ENCODE assay signal across 8 cellular contexts in genomic region chr11:118621071-118621815, GRCh38. TPM values are rescaled to one million over a fixed set of nuclear protein-coding genes. Genes with fewer than 3 reads are reported as not detected.
DNase-seq lines count a peak whose midpoint lies in the region; ATAC-seq, FAIRE-seq and TF ChIP-seq lines count a peak whose summit lies in the region.

No MANE protein-coding gene starts in this region.

- CTCF ChIA-PET in GM12878 (lab: Yijun Ruan, JAX) = interaction anchor here (0.6 kb wide), 1 partner anchor 335 kb away, joined by 3 read pairs; the partner anchor contains the start of gene UPK2

- no peak for TF ChIP-seq POLR2A in GM12878 (IDR thresholded peaks at IDR 0.05; ENCODE audit: low read depth, low read length)

- H3F3A ChIP-seq in MM.1S (ENCODE audit: insufficient read depth, low read length) = no peaks in the 10 kb centered on the region

- RAD21 ChIA-PET in GM12878 (lab: Charles Lee; ENCODE audit: unreplicated experiment) = interaction anchor here (0.6 kb wide), 1 partner anchor 8 kb away, joined by 4 read pairs; no protein-coding TSS in a partner anchor

- WGBS in GM12878 (ENCODE audit: insufficient coverage, insufficient replicate concordance, low lambda C conversion rate, missing lambda C conversion rate) = 9% methylated on average over 29 of the region's 38 CpGs

- no peak for FAIRE-seq in GM12878 (lab: Jason Lieb, UNC)

- TF ChIP-seq CTCF in MM.1S (IDR thresholded peaks at IDR 0.05; ENCODE audit: low read length) (no peak), GM12878 (IDR thresholded peaks at IDR 0.05 in 2 of 3, conservative IDR thresholded peaks at IDR 0.05 in 1 of 3; ENCODE audit: control insufficient read depth in 2 of 3, extremely low read depth in 1 of 3, insufficient read depth in 1 of 3, low read depth in 3 of 3, low read length in 3 of 3) (no peak)

- TF ChIP-seq EP300 in GM12878 (IDR thresholded peaks at IDR 0.05; ENCODE audit: borderline replicate concordance in 1 of 2, control insufficient read depth in 1 of 2, low read depth in 2 of 2, low read length in 2 of 2) = no peak

- no TSS peak for BruUV-seq in GM12878 (replicated peaks; lab: Mats Ljungman, UMichigan)

- POLR2A ChIA-PET in GM12878 (lab: Charles Lee) = interaction anchor here (0.6 to 0.7 kb wide), 2 partner anchors 14 to 514 kb away, joined by 4 to 6 read pairs; no protein-coding TSS in a partner anchor

- H3K79me2 ChIP-seq in MM.1S (ENCODE audit: low read length) = no peaks in the 10 kb centered on the region
- no peaks in the 10 kb centered on the region for H3K79me2 ChIP-seq in GM12878 (ENCODE audit: control insufficient read depth, insufficient read depth, low read length)

- H3K9ac ChIP-seq in MM.1S (ENCODE audit: low read length) (no peak overlapping the region), GM12878 (ENCODE audit: control insufficient read depth, insufficient read depth, low read length) (no peak overlapping the region)

- H3K4me1 ChIP-seq in MM.1S (ENCODE audit: low read length) (no peaks in the 10 kb centered on the region), GM12878 (ENCODE audit: control insufficient read depth, insufficient read depth, low read length) (no peaks in the 10 kb centered on the region)

- peak overlapping the region; percentile 26 for H3K4me3 ChIP-seq in MM.1S (ENCODE audit: low read length)
- no peak overlapping the region for H3K4me3 ChIP-seq in GM12878

- peak overlapping the region; percentile 49 for H3K4me2 ChIP-seq in MM.1S (ENCODE audit: low read depth, low read length)
- peak overlapping the region; percentile 15 for H3K4me2 ChIP-seq in GM12878 (ENCODE audit: control insufficient read depth, insufficient read depth)

- SMC1A ChIA-PET in GM12878 (lab: Charles Lee; ENCODE audit: uncharacterized antibody, unreplicated experiment) = no interaction called here

- no peak overlapping the region for H3K27ac ChIP-seq in MM.1S (ENCODE audit: low read length)
- H3K27ac ChIP-seq in GM12878 (ENCODE audit: control insufficient read depth, insufficient read depth) = no peak overlapping the region

- ATAC-seq in GM12878 = peak; percentile 42
- ATAC-seq in GM21526 (IDR thresholded peaks at IDR 0.05; ENCODE audit: low FRiP score, unreplicated experiment) = no peak

- TF ChIP-seq RAD21 in GM12878 (IDR thresholded peaks at IDR 0.05; ENCODE audit: insufficient read depth, low read depth, low read length) = no peak

- peak; percentile 83 for DNase-seq in D341Med (ENCODE audit: low spot score)
- no peak for DNase-seq in MM.1S
- DNase-seq in RKO (ENCODE audit: low spot score) = peak; percentile 67
- DNase-seq in GM12878 (ENCODE audit: low read depth, low spot score) = no peak
- peak; percentile 86 for DNase-seq in hepatic stellate cell (ENCODE audit: low spot score)
- DNase-seq in pons (ENCODE audit: low spot score) = peak; percentile 91
- DNase-seq in NAMALWA (ENCODE audit: low spot score) = no peak

- in situ Hi-C loops in GM12878 (cut with MboI) = no loop called here

- intact Hi-C loops in GM12878 (cut with micrococcal nuclease; ENCODE audit: unreplicated experiment) = no loop called here

- H2AFZ ChIP-seq in MM.1S (ENCODE audit: low read length) (peak overlapping the region; percentile 31), GM12878 (ENCODE audit: control insufficient read depth, low read depth, low read length) (no peak overlapping the region; the same call in 1 of the 2 replicates)

- H3K27me3 ChIP-seq in MM.1S (replicated peaks; ENCODE audit: insufficient read depth, low read length) (peaks cover 15% of the 10 kb centered on the region), GM12878 (replicated peaks in 1 of 2; ENCODE audit: control insufficient read depth in 2 of 2, insufficient read depth in 2 of 2, low read length in 1 of 2) (peaks cover 5 to 6% of the 10 kb centered on the region in 2 experiments)

- H3K36me3 ChIP-seq in MM.1S (replicated peaks; ENCODE audit: insufficient read depth, low read length) (no peaks in the 10 kb centered on the region), GM12878 (ENCODE audit: control insufficient read depth in 2 of 2, insufficient read depth in 2 of 2, low read length in 1 of 2) (no peaks in the 10 kb centered on the region)

- no peaks in the 10 kb centered on the region for H3K9me3 ChIP-seq in MM.1S (replicated peaks; ENCODE audit: insufficient read depth, low read length)
- no peaks in the 10 kb centered on the region for H3K9me3 ChIP-seq in GM12878 (replicated peaks; ENCODE audit: control insufficient read depth, insufficient read depth, low read length)

- H4K20me1 ChIP-seq in MM.1S (ENCODE audit: insufficient read depth, low read length) (no peaks in the 10 kb centered on the region; the same call in 1 of the 2 replicates), GM12878 (ENCODE audit: control insufficient read depth, insufficient read depth) (no peaks in the 10 kb centered on the region)

- no peaks in the 10 kb centered on the region for H3K9me2 ChIP-seq in MM.1S (replicated peaks; ENCODE audit: insufficient read depth, low read length)

RNA-seq across cellular contexts. Expression of gene PHLDB1, which starts 13.8 kb away (rescaled TPM):
- total RNA-seq in GM12878 (2013; cell fraction: nucleolus; rRNA removed) = 0.22 and 0.46 TPM in 2 replicates
- total RNA-seq in GM12878 (2014; rRNA removed) (0.06 TPM in 1 of 2 replicates, not detected in the other), GM12878 (2014; rRNA removed; fragmentation: Illumina TruSeq; extraction: Trizol) (not detected in 2 replicates), GM12878 (2021) (0.23 and 0.27 TPM in 2 replicates)
- not detected for polyA plus RNA-seq in GM12878 (2011; ENCODE audit: low read depth)
- polyA plus RNA-seq in GM12878 (2011; rRNA removed) (0.19 and 0.20 TPM in 2 replicates), GM12878 (2014; fragmentation: Illumina TruSeq; extraction: Trizol) (0.03 TPM in 1 of 2 replicates, not detected in the other), GM12878 (2014; fragmentation: Nextera tagmentation; extraction: Ambion mirVana) (not detected), GM12878 (2014; rRNA removed) (not detected in 2 replicates), GM12878 (2016; fragmentation: Nextera tagmentation; extraction: Ambion mirVana) (under 1 TPM; 0.17 to 0.26 TPM)
- polyA plus RNA-seq in GM12878 (2011; cell fraction: cytosol; rRNA removed) = 0.06 and 0.12 TPM in 2 replicates
- 0.35 and 0.52 TPM in 2 replicates for polyA plus RNA-seq in GM12878 (2011; cell fraction: nucleus; rRNA removed)
- polyA plus RNA-seq in GM12878 (2012) = 0.08 TPM in 1 of 2 replicates, not detected in the other
- 0.52 and 0.66 TPM in 2 replicates for polyA minus RNA-seq in GM12878 (2011; rRNA and poly(A)+ RNA removed)
- not detected in 2 replicates for polyA minus RNA-seq in GM12878 (2011; cell fraction: cytosol; rRNA and poly(A)+ RNA removed)
- 0.12 and 0.77 TPM in 2 replicates for polyA minus RNA-seq in GM12878 (2011; cell fraction: nucleus; rRNA and poly(A)+ RNA removed)

RNA-seq across cellular contexts. Expression of gene ARCN1, which starts 49.0 kb away (rescaled TPM):
- total RNA-seq in GM12878 (2013; cell fraction: nucleolus; rRNA removed) = 40.2 and 41.9 TPM in 2 replicates
- total RNA-seq in GM12878 (2014; rRNA removed) = 72.6 and 79.6 TPM in 2 replicates
- total RNA-seq in GM12878 (2014; rRNA removed; fragmentation: Illumina TruSeq; extraction: Trizol) = 88.9 and 99.6 TPM in 2 replicates
- total RNA-seq in GM12878 (2021) = 116 and 118 TPM in 2 replicates
- 77.4 TPM for polyA plus RNA-seq in GM12878 (2011; ENCODE audit: low read depth)
- polyA plus RNA-seq in GM12878 (2011; rRNA removed) = 172 and 177 TPM in 2 replicates
- 133 and 164 TPM in 2 replicates for polyA plus RNA-seq in GM12878 (2011; cell fraction: cytosol; rRNA removed)
- 34.7 and 45.2 TPM in 2 replicates for polyA plus RNA-seq in GM12878 (2011; cell fraction: nucleus; rRNA removed)
- polyA plus RNA-seq in GM12878 (2012) = 84.9 and 97.1 TPM in 2 replicates
- 152 and 180 TPM in 2 replicates for polyA plus RNA-seq in GM12878 (2014; fragmentation: Illumina TruSeq; extraction: Trizol)
- 10 to 100 TPM; 33.3 to 47.4 TPM for polyA plus RNA-seq in GM12878 (2014; fragmentation: Nextera tagmentation; extraction: Ambion mirVana)
- polyA plus RNA-seq in GM12878 (2014; rRNA removed) = 90.3 and 103 TPM in 2 replicates
- polyA plus RNA-seq in GM12878 (2016; fragmentation: Nextera tagmentation; extraction: Ambion mirVana) = 100 to 1,000 TPM; 109 to 114 TPM
- 132 and 165 TPM in 2 replicates for polyA minus RNA-seq in GM12878 (2011; rRNA and poly(A)+ RNA removed)
- 48.4 and 55.4 TPM in 2 replicates for polyA minus RNA-seq in GM12878 (2011; cell fraction: cytosol; rRNA and poly(A)+ RNA removed)
- 10.6 and 15.8 TPM in 2 replicates for polyA minus RNA-seq in GM12878 (2011; cell fraction: nucleus; rRNA and poly(A)+ RNA removed)

RNA-seq across cellular contexts. Expression of gene IFT46, which starts 55.5 kb away (rescaled TPM):
- 16.4 TPM in 2 replicates for total RNA-seq in GM12878 (2013; cell fraction: nucleolus; rRNA removed)
- total RNA-seq in GM12878 (2014; rRNA removed) (15.4 and 19.3 TPM in 2 replicates), GM12878 (2014; rRNA removed; fragmentation: Illumina TruSeq; extraction: Trizol) (15.0 and 15.3 TPM in 2 replicates), GM12878 (2021) (10.3 and 11.2 TPM in 2 replicates)
- 8.8 TPM for polyA plus RNA-seq in GM12878 (2011; ENCODE audit: low read depth)
- polyA plus RNA-seq in GM12878 (2011; rRNA removed) (26.6 and 29.7 TPM in 2 replicates), GM12878 (2014; fragmentation: Illumina TruSeq; extraction: Trizol) (16.8 and 23.4 TPM in 2 replicates), GM12878 (2014; fragmentation: Nextera tagmentation; extraction: Ambion mirVana) (10 to 100 TPM; 19.4 to 21.6 TPM), GM12878 (2014; rRNA removed) (12.6 and 14.5 TPM in 2 replicates), GM12878 (2016; fragmentation: Nextera tagmentation; extraction: Ambion mirVana) (10 to 100 TPM; 14.2 to 16.6 TPM)
- polyA plus RNA-seq in GM12878 (2011; cell fraction: cytosol; rRNA removed) = 22.1 and 22.6 TPM in 2 replicates
- polyA plus RNA-seq in GM12878 (2011; cell fraction: nucleus; rRNA removed) = 15.3 and 18.3 TPM in 2 replicates
- 9.4 and 10.4 TPM in 2 replicates for polyA plus RNA-seq in GM12878 (2012)
- 22.0 and 23.3 TPM in 2 replicates for polyA minus RNA-seq in GM12878 (2011; rRNA and poly(A)+ RNA removed)
- 4.9 and 9.5 TPM in 2 replicates for polyA minus RNA-seq in GM12878 (2011; cell fraction: cytosol; rRNA and poly(A)+ RNA removed)
- polyA minus RNA-seq in GM12878 (2011; cell fraction: nucleus; rRNA and poly(A)+ RNA removed) = 4.2 and 5.4 TPM in 2 replicates

RNA-seq across cellular contexts. Expression of gene TREH, which starts 58.2 kb away (rescaled TPM):
- total RNA-seq in GM12878 (2013; cell fraction: nucleolus; rRNA removed) = not detected in 2 replicates
- total RNA-seq in GM12878 (2014; rRNA removed) (not detected in 2 replicates), GM12878 (2014; rRNA removed; fragmentation: Illumina TruSeq; extraction: Trizol) (not detected in 2 replicates), GM12878 (2021) (not detected in 2 replicates)
- polyA plus RNA-seq in GM12878 (2011; ENCODE audit: low read depth) = not detected
- polyA plus RNA-seq in GM12878 (2011; rRNA removed) (not detected in 2 replicates), GM12878 (2014; fragmentation: Illumina TruSeq; extraction: Trizol) (not detected in 2 replicates), GM12878 (2014; fragmentation: Nextera tagmentation; extraction: Ambion mirVana) (not detected), GM12878 (2014; rRNA removed) (not detected in 2 replicates), GM12878 (2016; fragmentation: Nextera tagmentation; extraction: Ambion mirVana) (not detected)
- polyA plus RNA-seq in GM12878 (2011; cell fraction: cytosol; rRNA removed) = not detected in 2 replicates
- not detected in 2 replicates for polyA plus RNA-seq in GM12878 (2011; cell fraction: nucleus; rRNA removed)
- polyA plus RNA-seq in GM12878 (2012) = not detected in 2 replicates
- not detected in 2 replicates for polyA minus RNA-seq in GM12878 (2011; rRNA and poly(A)+ RNA removed)
- polyA minus RNA-seq in GM12878 (2011; cell fraction: cytosol; rRNA and poly(A)+ RNA removed) = not detected in 2 replicates
- not detected in 2 replicates for polyA minus RNA-seq in GM12878 (2011; cell fraction: nucleus; rRNA and poly(A)+ RNA removed)

Comparison
In these comparisons a context has a peak if more than half of its experiments do, and no peak if none do; other contexts are left out.
1. DNase-seq: peak in D341Med (single experiment), RKO (single experiment), hepatic stellate cell (single experiment) and pons (single experiment); none in MM.1S (single experiment), GM12878 (single experiment) and NAMALWA (single experiment).